Comparison of ENCODE assay signal across 8 cellular contexts in genomic region chr6:83708970-83709747, GRCh38. TPM values are rescaled to one million over a fixed set of nuclear protein-coding genes. Genes with fewer than 3 reads are reported as not detected.
DNase-seq lines count a peak whose midpoint lies in the region; ATAC-seq and TF ChIP-seq lines count a peak whose summit lies in the region.

SNAP91 (minus strand) TSS chr6:83709101; CDS start chr6:83707927, 1,174 bp downstream.

- 0 to 1% methylated on average over 83 of the region's 83 CpGs for WGBS in ectodermal cell, 2 experiments

- H3K4me3 ChIP-seq in ectodermal cell (ENCODE audit: insufficient read depth, low read depth, low read length) = peak within 1 kb of the TSS; percentile 64
- peak within 1 kb of the TSS; percentile 40 to 44 for H3K4me3 ChIP-seq in vagina

- intact Hi-C loops in vagina (cut with DNase I) = no loop called here

- TF ChIP-seq CTCF in 22Rv1 (IDR thresholded peaks at IDR 0.05) (peak; percentile 13; the same call in 1 of the 2 replicates), vagina (IDR thresholded peaks at IDR 0.05) (no peak)

- H3K27ac ChIP-seq in 22Rv1 = peak within 1 kb of the TSS; percentile 57
- no peak within 1 kb of the TSS for H3K27ac ChIP-seq in ectodermal cell (ENCODE audit: insufficient read depth, low read depth, low read length, poor library complexity, severe bottlenecking)
- H3K27ac ChIP-seq in vagina = no peak within 1 kb of the TSS

- DNase-seq in NCI-H748 (lab: John Stamatoyannopoulos, UW; ENCODE audit: unreplicated experiment) (peak; percentile 85), midbrain (lab: John Stamatoyannopoulos, UW) (peak; percentile 75), vagina (ENCODE audit: extremely low spot score in 2 of 2) (no peak), HUDEP-2 (lab: John Stamatoyannopoulos, UW; ENCODE audit: unreplicated experiment in 76 of 76) (no peak)

- peaks cover 61% of the 10 kb centered on the region for H3K27me3 ChIP-seq in ectodermal cell (ENCODE audit: control insufficient read depth, insufficient read depth, low read length, poor library complexity, severe bottlenecking)
- H3K27me3 ChIP-seq in vagina = peaks cover 7% of the 10 kb centered on the region

- TF ChIP-seq POLR2A in vagina (IDR thresholded peaks at IDR 0.05) = no peak

- ATAC-seq in GM21786 (IDR thresholded peaks at IDR 0.05; ENCODE audit: unreplicated experiment) (peak; percentile 53), HG03442 (IDR thresholded peaks at IDR 0.05; ENCODE audit: unreplicated experiment) (no peak)

- no peaks in the 10 kb centered on the region for H3K4me1 ChIP-seq in ectodermal cell (ENCODE audit: control insufficient read depth, insufficient read depth, low read length)
- H3K4me1 ChIP-seq in vagina = peaks cover 20% of the 10 kb centered on the region

- H3K9me3 ChIP-seq in ectodermal cell (ENCODE audit: control insufficient read depth, low read length) (peaks cover 3% of the 10 kb centered on the region), vagina (no peaks in the 10 kb centered on the region)

- H3K36me3 ChIP-seq in ectodermal cell (ENCODE audit: control insufficient read depth, insufficient read depth, low read length) = no peaks in the 10 kb centered on the region
- H3K36me3 ChIP-seq in vagina = no peaks in the 10 kb centered on the region

RNA-seq across cellular contexts. Expression of gene SNAP91, which starts in this region (rescaled TPM):
- polyA plus RNA-seq in ectodermal cell (2013, experiment 1 of 4) = 4.5 TPM
- polyA plus RNA-seq in ectodermal cell (2013, experiment 2 of 4) = 2.1 TPM
- 1.9 TPM for polyA plus RNA-seq in ectodermal cell (2013, experiment 3 of 4)
- 2.8 TPM for polyA plus RNA-seq in ectodermal cell (2013, experiment 4 of 4)
- 4.7 TPM for total RNA-seq in vagina

Comparison
In these comparisons a context has a peak if more than half of its experiments do, and no peak if none do; other contexts are left out.
1. DNase-seq: peak in NCI-H748 (single experiment) and midbrain (single experiment); none in vagina (0 of 2) and HUDEP-2 (0 of 76).